Comparison of ENCODE assay signal across 8 cellular contexts in genomic region chr14:86035882-86036281, GRCh38.
DNase-seq lines count a peak whose midpoint lies in the region; ATAC-seq and TF ChIP-seq lines count a peak whose summit lies in the region.

No MANE protein-coding gene starts in this region.

- peak; percentile 80 for ATAC-seq in HG03045 (IDR thresholded peaks at IDR 0.05; ENCODE audit: unreplicated experiment)
- no peak for ATAC-seq in GM18873 (IDR thresholded peaks at IDR 0.05; ENCODE audit: low FRiP score, unreplicated experiment)

- no peak overlapping the region for H3K27ac Mint-ChIP-seq in activated CD4-positive, alpha-beta memory T cell treated with anti-CD3 and anti-CD28 coated beads for 36 hours
- H3K27ac Mint-ChIP-seq in activated CD4-positive, alpha-beta memory T cell treated with anti-CD3 and anti-CD28 coated beads, Interleukin-2, amount 10 ng/mL, durations not matched to agents 7 days and 5 days: no peak overlapping the region

- TF ChIP-seq CTCF in VCaP (conservative IDR thresholded peaks at IDR 0.05) (peak; percentile 23; the same call in 1 of the 2 replicates), retinal pigment epithelial cell (conservative IDR thresholded peaks at IDR 0.05; ENCODE audit: low read depth, low read length) (peak; percentile 32)

- H3K4me1 Mint-ChIP-seq in activated CD4-positive, alpha-beta memory T cell treated with anti-CD3 and anti-CD28 coated beads for 36 hours (ENCODE audit: low read depth): peaks cover 9% of the 10 kb centered on the region
- no peaks in the 10 kb centered on the region for H3K4me1 Mint-ChIP-seq in activated CD4-positive, alpha-beta memory T cell treated with anti-CD3 and anti-CD28 coated beads, Interleukin-2, amount 10 ng/mL, durations not matched to agents 7 days and 5 days

- no peak overlapping the region for H3K4me3 Mint-ChIP-seq in activated CD4-positive, alpha-beta memory T cell treated with anti-CD3 and anti-CD28 coated beads for 36 hours
- no peak overlapping the region for H3K4me3 Mint-ChIP-seq in activated CD4-positive, alpha-beta memory T cell treated with anti-CD3 and anti-CD28 coated beads, Interleukin-2, amount 10 ng/mL, durations not matched to agents 7 days and 5 days

- no peak overlapping the region for H3K27ac ChIP-seq in VCaP

- DNase-seq in activated CD4-positive, alpha-beta memory T cell treated with anti-CD3 and anti-CD28 coated beads for 36 hours: peak; percentile 12
- DNase-seq in activated CD4-positive, alpha-beta memory T cell treated with anti-CD3 and anti-CD28 coated beads, Interleukin-2, amount 10 ng/mL, durations not matched to agents 7 days and 5 days: no peak
- DNase-seq in retinal pigment epithelial cell (ENCODE audit: low read depth) (no peak), foreskin melanocyte (no peak)
- DNase-seq in activated CD4-positive, alpha-beta T cell treated with anti-CD3 and anti-CD28 coated beads for 1 hour: no peak

- POLR2A ChIA-PET in activated CD4-positive, alpha-beta memory T cell treated with anti-CD3 and anti-CD28 coated beads for 36 hours (lab: Charles Lee): no interaction called here
- POLR2A ChIA-PET in activated CD4-positive, alpha-beta memory T cell treated with anti-CD3 and anti-CD28 coated beads, Interleukin-2, amount 10 ng/mL, durations not matched to agents 7 days and 5 days (lab: Charles Lee): no interaction called here

- H3K4me3 ChIP-seq in retinal pigment epithelial cell (ENCODE audit: low read length): no peak overlapping the region

- intact Hi-C loops in activated CD4-positive, alpha-beta memory T cell treated with anti-CD3 and anti-CD28 coated beads for 36 hours (cut with micrococcal nuclease): loop anchor here (10.0 kb wide), 1 partner anchor 181 kb away; no protein-coding TSS in a partner anchor

- CTCF ChIA-PET in activated CD4-positive, alpha-beta memory T cell treated with anti-CD3 and anti-CD28 coated beads for 36 hours (lab: Charles Lee): interaction anchor here (0.7 to 2.0 kb wide), 3 partner anchors 9 to 17 kb away, joined by 3 to 6 read pairs (median 3); no protein-coding TSS in a partner anchor
- CTCF ChIA-PET in activated CD4-positive, alpha-beta memory T cell treated with anti-CD3 and anti-CD28 coated beads, Interleukin-2, amount 10 ng/mL, durations not matched to agents 7 days and 5 days (lab: Charles Lee): interaction anchor here (1.4 to 1.8 kb wide), 4 partner anchors 14 to 168 kb away, joined by 4 to 7 read pairs (median 6); no protein-coding TSS in a partner anchor

- H3K27me3 Mint-ChIP-seq in activated CD4-positive, alpha-beta memory T cell treated with anti-CD3 and anti-CD28 coated beads for 36 hours: no peaks in the 10 kb centered on the region
- no peaks in the 10 kb centered on the region for H3K27me3 Mint-ChIP-seq in activated CD4-positive, alpha-beta memory T cell treated with anti-CD3 and anti-CD28 coated beads, Interleukin-2, amount 10 ng/mL, durations not matched to agents 7 days and 5 days

- no peaks in the 10 kb centered on the region for H3K9me3 Mint-ChIP-seq in activated CD4-positive, alpha-beta memory T cell treated with anti-CD3 and anti-CD28 coated beads for 36 hours
- no peaks in the 10 kb centered on the region for H3K9me3 Mint-ChIP-seq in activated CD4-positive, alpha-beta memory T cell treated with anti-CD3 and anti-CD28 coated beads, Interleukin-2, amount 10 ng/mL, durations not matched to agents 7 days and 5 days

- H3K36me3 Mint-ChIP-seq in activated CD4-positive, alpha-beta memory T cell treated with anti-CD3 and anti-CD28 coated beads for 36 hours: no peaks in the 10 kb centered on the region
- H3K36me3 Mint-ChIP-seq in activated CD4-positive, alpha-beta memory T cell treated with anti-CD3 and anti-CD28 coated beads, Interleukin-2, amount 10 ng/mL, durations not matched to agents 7 days and 5 days (ENCODE audit: low read depth): no peaks in the 10 kb centered on the region
